8 cellular contexts compared by ENCODE assay signal in genomic region chr6:87702589-87702945, GRCh38. TPM values are rescaled to one million over a fixed set of nuclear protein-coding genes. Genes with fewer than 3 reads are reported as not detected.
DNase-seq lines count a peak whose midpoint lies in the region; ATAC-seq and TF ChIP-seq lines count a peak whose summit lies in the region.

No MANE protein-coding gene starts in this region.

- H3F3A ChIP-seq in neural progenitor cell (ENCODE audit: low read depth) = peaks cover 17% of the 10 kb centered on the region

- H4K20me1 ChIP-seq in neural progenitor cell (ENCODE audit: low read depth) = peaks cover 41% of the 10 kb centered on the region

- H3K9ac ChIP-seq in neural progenitor cell = no peak overlapping the region

- peak overlapping the region; percentile 64 for H2AFZ ChIP-seq in neural progenitor cell (replicated peaks)

- in situ Hi-C loops in GM13976 (cut with MboI; ENCODE audit: low sequenced_read_pairs, unreplicated experiment) = no loop called here

- no peaks in the 10 kb centered on the region for H3K9me3 ChIP-seq in left ventricle myocardium inferior (replicated peaks)
- no peaks in the 10 kb centered on the region for H3K9me3 ChIP-seq in neural progenitor cell (ENCODE audit: low read depth)

- ATAC-seq in left ventricle myocardium superior (no peak), HG03432 (IDR thresholded peaks at IDR 0.05; ENCODE audit: unreplicated experiment) (peak; percentile 10), HG02938 (IDR thresholded peaks at IDR 0.05; ENCODE audit: unreplicated experiment) (no peak)

- H3K36me3 ChIP-seq in left ventricle myocardium inferior (no peaks in the 10 kb centered on the region), neural progenitor cell (no peaks in the 10 kb centered on the region)

- H3K36me3 Mint-ChIP-seq in endothelial cell (ENCODE audit: low read depth, unreplicated experiment) (peaks cover 14% of the 10 kb centered on the region), neural progenitor cell (peaks cover 8% of the 10 kb centered on the region)

- H3K4me3 Mint-ChIP-seq in endothelial cell (ENCODE audit: unreplicated experiment) = peak overlapping the region; percentile 99
- peak overlapping the region; percentile 99 for H3K4me3 Mint-ChIP-seq in neural progenitor cell

- H3K27me3 ChIP-seq in left ventricle myocardium inferior (ENCODE audit: low read depth) = no peaks in the 10 kb centered on the region
- H3K27me3 ChIP-seq in neural progenitor cell = no peaks in the 10 kb centered on the region

- H3K4me1 ChIP-seq in left ventricle myocardium inferior (peaks cover 49% of the 10 kb centered on the region), neural progenitor cell (peaks cover 15% of the 10 kb centered on the region)

- DNase-seq in left ventricle myocardium inferior (no peak), left ventricle myocardium superior (no peak), SHP77 treated with DMSO at 0.1 percent for 48 hours (lab: John Stamatoyannopoulos, UW) (peak; percentile 88), endothelial cell (ENCODE audit: low spot score) (no peak), neural progenitor cell (ENCODE audit: low spot score) (peak; percentile 84), GM13976 (ENCODE audit: low spot score) (no peak)

- intact Hi-C loops in left ventricle myocardium inferior (cut with micrococcal nuclease) (no loop called here), left ventricle myocardium superior (cut with micrococcal nuclease) (no loop called here)

- H3K4me1 Mint-ChIP-seq in endothelial cell (ENCODE audit: unreplicated experiment) (peaks cover 16% of the 10 kb centered on the region), neural progenitor cell (peaks cover 26% of the 10 kb centered on the region)

- H3K9me3 Mint-ChIP-seq in endothelial cell (ENCODE audit: unreplicated experiment) (no peaks in the 10 kb centered on the region), neural progenitor cell (no peaks in the 10 kb centered on the region)

- H3K27ac ChIP-seq in left ventricle myocardium inferior (replicated peaks) = peak overlapping the region; percentile 99
- H3K27ac ChIP-seq in neural progenitor cell = peak overlapping the region; percentile 97

- no peak for TF ChIP-seq CTCF in left ventricle myocardium inferior (IDR thresholded peaks at IDR 0.05; ENCODE audit: borderline replicate concordance)
- no peak for TF ChIP-seq CTCF in endothelial cell (IDR thresholded peaks at IDR 0.05; ENCODE audit: unreplicated experiment)
- no peak for TF ChIP-seq CTCF in neural progenitor cell (IDR thresholded peaks at IDR 0.05)
- TF ChIP-seq CTCF in GM13976 (IDR thresholded peaks at IDR 0.05; ENCODE audit: borderline replicate concordance, control extremely low read depth, extremely low read depth, insufficient read depth, missing control alignments) = no peak

- peaks cover 45% of the 10 kb centered on the region for H3K79me2 ChIP-seq in neural progenitor cell (ENCODE audit: low read depth)

- H3K4me3 ChIP-seq in left ventricle myocardium inferior (peak overlapping the region; percentile 83), neural progenitor cell (peak overlapping the region; percentile 93)

- peak overlapping the region; percentile 79 for H3K4me2 ChIP-seq in neural progenitor cell

- H3K27me3 Mint-ChIP-seq in endothelial cell (ENCODE audit: unreplicated experiment) (peaks cover 16% of the 10 kb centered on the region), neural progenitor cell (ENCODE audit: insufficient read depth, low read depth) (peaks cover 2% of the 10 kb centered on the region)

- peak overlapping the region; percentile 90 for H3K27ac Mint-ChIP-seq in endothelial cell (ENCODE audit: unreplicated experiment)
- peak overlapping the region; percentile 96 for H3K27ac Mint-ChIP-seq in neural progenitor cell

RNA-seq across cellular contexts. Expression of gene AKIRIN2, which starts 0.5 kb away (rescaled TPM):
- total RNA-seq in left ventricle myocardium inferior (42.3 TPM), left ventricle myocardium superior (30.7 TPM), endothelial cell (ENCODE audit: unreplicated experiment) (59.3 TPM), neural progenitor cell (ENCODE audit: low replicate concordance) (46.2 and 76.7 TPM in 2 replicates)

Comparison
In these comparisons a context has a peak if more than half of its experiments do, and no peak if none do; other contexts are left out.
1. DNase-seq: peak in SHP77 treated with DMSO at 0.1 percent for 48 hours (single experiment) and neural progenitor cell (single experiment); none in left ventricle myocardium inferior (single experiment), left ventricle myocardium superior (single experiment), endothelial cell (single experiment) and GM13976 (single experiment).